In the genomic region with DNA sequence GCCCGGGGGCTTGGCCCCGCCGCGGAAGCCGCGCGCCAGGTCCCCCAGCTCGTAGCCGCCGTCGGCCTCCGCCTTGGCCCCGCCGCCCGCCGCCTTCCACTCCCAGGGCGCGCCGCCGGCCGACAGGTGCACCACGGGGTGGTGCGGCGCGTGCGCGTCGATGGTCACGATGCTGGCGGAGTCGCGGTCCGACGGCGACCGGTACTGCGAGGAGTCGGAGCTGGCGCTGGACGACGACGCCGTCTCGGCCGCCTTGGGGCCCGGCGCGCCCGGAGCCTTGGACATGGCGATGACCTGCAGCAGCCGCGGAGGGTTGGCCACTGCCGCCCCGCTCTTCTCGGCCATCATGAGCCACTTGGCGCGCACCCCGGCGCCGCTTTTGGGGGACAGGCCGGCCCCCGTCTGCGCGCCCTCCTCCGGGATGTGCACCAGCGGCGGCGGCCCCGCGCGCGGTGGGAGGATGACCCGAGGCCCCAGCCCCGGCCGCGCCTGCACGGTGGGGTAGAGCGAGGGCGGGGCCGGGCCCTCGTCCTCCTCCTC, we compare ENCODE assay signal across 2 cellular contexts.
TF ChIP-seq lines count a peak whose summit lies in the region.

No MANE protein-coding gene starts in this region.

TF ChIP-seq in A549, 52 proteins besides CTCF, POLR2A, EP300 and RAD21:
- TF ChIP-seq POLR2AphosphoS2 (conservative IDR thresholded peaks at IDR 0.05; ENCODE audit: low read length) = 0 out of 2 replicates have a peak, but pooled peaks have one; percentile 1
- TF ChIP-seq CBX8 (IDR thresholded peaks at IDR 0.05) = no peak

TF ChIP-seq in HCT116, 20 proteins besides CTCF, POLR2A, EP300 and RAD21:
- TF ChIP-seq EGR1 (IDR thresholded peaks at IDR 0.05; ENCODE audit: low read depth) (no peak), EZH2phosphoT487 (IDR thresholded peaks at IDR 0.05; ENCODE audit: borderline replicate concordance) (no peak), CEBPB (IDR thresholded peaks at IDR 0.05; ENCODE audit: low read depth) (no peak), TCF7L2 (IDR thresholded peaks at IDR 0.05; ENCODE audit: borderline replicate concordance, extremely low read depth, insufficient read depth, insufficient read length) (no peak), ZNF274 (IDR thresholded peaks at IDR 0.05; ENCODE audit: low read depth, low read length) (no peak), YY1 (IDR thresholded peaks at IDR 0.05; ENCODE audit: extremely low read depth, insufficient replicate concordance, low read depth, low read length) (no peak), SRF (IDR thresholded peaks at IDR 0.05; ENCODE audit: low read depth) (no peak), ELF1 (IDR thresholded peaks at IDR 0.05; ENCODE audit: borderline replicate concordance, low read depth) (no peak), POLR2AphosphoS5 (IDR thresholded peaks at IDR 0.05; ENCODE audit: low read depth, low read length) (no peak), JUND (IDR thresholded peaks at IDR 0.05) (no peak), CBX3 (IDR thresholded peaks at IDR 0.05; ENCODE audit: low read depth) (no peak)
- TF ChIP-seq, protein P1, sequence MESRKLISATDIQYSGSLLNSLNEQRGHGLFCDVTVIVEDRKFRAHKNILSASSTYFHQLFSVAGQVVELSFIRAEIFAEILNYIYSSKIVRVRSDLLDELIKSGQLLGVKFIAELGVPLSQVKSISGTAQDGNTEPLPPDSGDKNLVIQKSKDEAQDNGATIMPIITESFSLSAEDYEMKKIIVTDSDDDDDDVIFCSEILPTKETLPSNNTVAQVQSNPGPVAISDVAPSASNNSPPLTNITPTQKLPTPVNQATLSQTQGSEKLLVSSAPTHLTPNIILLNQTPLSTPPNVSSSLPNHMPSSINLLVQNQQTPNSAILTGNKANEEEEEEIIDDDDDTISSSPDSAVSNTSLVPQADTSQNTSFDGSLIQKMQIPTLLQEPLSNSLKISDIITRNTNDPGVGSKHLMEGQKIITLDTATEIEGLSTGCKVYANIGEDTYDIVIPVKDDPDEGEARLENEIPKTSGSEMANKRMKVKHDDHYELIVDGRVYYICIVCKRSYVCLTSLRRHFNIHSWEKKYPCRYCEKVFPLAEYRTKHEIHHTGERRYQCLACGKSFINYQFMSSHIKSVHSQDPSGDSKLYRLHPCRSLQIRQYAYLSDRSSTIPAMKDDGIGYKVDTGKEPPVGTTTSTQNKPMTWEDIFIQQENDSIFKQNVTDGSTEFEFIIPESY (IDR thresholded peaks at IDR 0.05; ENCODE audit: extremely low read depth, insufficient replicate concordance, low read length) = no peak
- TF ChIP-seq, protein P2, sequence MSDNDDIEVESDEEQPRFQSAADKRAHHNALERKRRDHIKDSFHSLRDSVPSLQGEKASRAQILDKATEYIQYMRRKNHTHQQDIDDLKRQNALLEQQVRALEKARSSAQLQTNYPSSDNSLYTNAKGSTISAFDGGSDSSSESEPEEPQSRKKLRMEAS (IDR thresholded peaks at IDR 0.05) = no peak
